ENCODE assay signal across 12 cellular contexts in genomic region chr18:72181241-72181764, GRCh38.
DNase-seq lines count a peak whose midpoint lies in the region; ATAC-seq, FAIRE-seq and TF ChIP-seq lines count a peak whose summit lies in the region.
"Had no signal": no experiment of that assay in that cellular context is flagged by ENCODE, and none has a peak within 500 bp of the region (broad histone marks: within the 10 kb centered on the region; RNA-seq: fewer than 3 reads in every experiment).

No MANE protein-coding gene starts in this region.

- H3K9me3 ChIP-seq in OCI-LY3 (ENCODE audit: insufficient read depth, low read length) (peaks cover 61% of the 10 kb centered on the region), upper lobe of left lung (peaks cover 0 to 7% (median 0%) of the 10 kb centered on the region in 4 donors)
- H3K9me3 ChIP-seq: tibial artery had no signal

- H3K36me3 ChIP-seq in OCI-LY3 (replicated peaks; ENCODE audit: low read depth, low read length) (peaks cover 74% of the 10 kb centered on the region), upper lobe of left lung (no peaks in the 10 kb centered on the region)
- H3K36me3 ChIP-seq: tibial artery had no signal

- H3K79me2 ChIP-seq in OCI-LY3 (ENCODE audit: low read length) = no peaks in the 10 kb centered on the region

- H3K4me1 Mint-ChIP-seq in progenitor cell of endocrine pancreas (ENCODE audit: low read depth) = no peaks in the 10 kb centered on the region

- H3K4me3 Mint-ChIP-seq in progenitor cell of endocrine pancreas (ENCODE audit: low read depth) = no peak overlapping the region
- H3K4me3 Mint-ChIP-seq: CD8-positive, alpha-beta T cell; dendritic cell treated with granulocyte-macrophage colony-stimulating factor and Interleukin-4, amounts not matched to agents 40 ng/mL and 50 ng/mL, for 4 days had no signal

- 74 to 80% methylated on average over 4 of the region's 4 CpGs for WGBS in upper lobe of left lung, 2 donors

- H3K4me1 ChIP-seq in OCI-LY3 (ENCODE audit: low read length) (peaks cover 25% of the 10 kb centered on the region), upper lobe of left lung (no peaks in the 10 kb centered on the region)
- H3K4me1 ChIP-seq: tibial artery had no signal

- TF ChIP-seq POLR2A in GM12891 (IDR thresholded peaks at IDR 0.05; ENCODE audit: low read depth, low read length) (no peak), upper lobe of left lung (IDR thresholded peaks at IDR 0.05) (no peak)

- no peak for DNase-seq in GM12891 (ENCODE audit: insufficient read length, low spot score)
- DNase-seq in putamen (ENCODE audit: low spot score) = no peak
- no peak for DNase-seq in progenitor cell of endocrine pancreas (ENCODE audit: low spot score, unreplicated experiment)
- DNase-seq in upper lobe of left lung = no peak
- no peak for DNase-seq in CD1c-positive myeloid dendritic cell (ENCODE audit: extremely low spot score)
- DNase-seq: CD8-positive, alpha-beta T cell; tibial artery had no signal

- H3K36me3 Mint-ChIP-seq in progenitor cell of endocrine pancreas (ENCODE audit: insufficient read depth) = no peaks in the 10 kb centered on the region
- H3K36me3 Mint-ChIP-seq: CD8-positive, alpha-beta T cell had no signal

- peak overlapping the region; percentile 6; the same call in 1 of the 2 replicates for H3K4me3 ChIP-seq in OCI-LY3 (ENCODE audit: low read length)
- H3K4me3 ChIP-seq in upper lobe of left lung = no peak overlapping the region
- H3K4me3 ChIP-seq: tibial artery had no signal

- no peaks in the 10 kb centered on the region for H3K27me3 Mint-ChIP-seq in progenitor cell of endocrine pancreas
- H3K27me3 Mint-ChIP-seq: dendritic cell treated with granulocyte-macrophage colony-stimulating factor and Interleukin-4, amounts not matched to agents 40 ng/mL and 50 ng/mL, for 4 days had no signal

- TF ChIP-seq EP300 in upper lobe of left lung (IDR thresholded peaks at IDR 0.05) = no peak

- ATAC-seq in GM19328 (IDR thresholded peaks at IDR 0.05; ENCODE audit: unreplicated experiment) (peak; percentile 75), HG02870 (IDR thresholded peaks at IDR 0.05; ENCODE audit: unreplicated experiment) (peak; percentile 92), upper lobe of left lung (ENCODE audit: low FRiP score in 2 of 2) (no peak)
- ATAC-seq: CD8-positive, alpha-beta T cell had no signal

- peak overlapping the region; percentile 38 for H3K4me2 ChIP-seq in OCI-LY3 (ENCODE audit: low read length)

- peak overlapping the region; percentile 53; the same call in 1 of the 2 replicates for H3K9ac ChIP-seq in OCI-LY3 (ENCODE audit: low read length)

- H3K9me3 Mint-ChIP-seq in progenitor cell of endocrine pancreas (ENCODE audit: low read depth) = peaks cover 5% of the 10 kb centered on the region
- H3K9me3 Mint-ChIP-seq: CD8-positive, alpha-beta T cell had no signal

- H3K27me3 ChIP-seq in OCI-LY3 (ENCODE audit: low read depth, low read length) (no peaks in the 10 kb centered on the region), upper lobe of left lung (no peaks in the 10 kb centered on the region)
- H3K27me3 ChIP-seq: tibial artery had no signal

- H2AFZ ChIP-seq in OCI-LY3 (ENCODE audit: low read depth, low read length) = peak overlapping the region; percentile 31; the same call in 1 of the 2 replicates

- no peak overlapping the region for H3K27ac Mint-ChIP-seq in progenitor cell of endocrine pancreas
- H3K27ac Mint-ChIP-seq: activated T-helper 2 cell treated with anti-CD3 and anti-CD28 coated beads, Interferon-gamma antibody, Interleukin-2, Interleukin-4, amounts not matched to agents 10 μg/mL and 5 μg/mL and 100 μg/mL, durations not matched to agents 14 hours and 24 hours and 36 hours; CD8-positive, alpha-beta T cell; dendritic cell treated with granulocyte-macrophage colony-stimulating factor and Interleukin-4, amounts not matched to agents 40 ng/mL and 50 ng/mL, for 4 days had no signal

- FAIRE-seq in GM12891 (lab: Jason Lieb, UNC) = no peak

- peak overlapping the region; percentile 92 for H3K27ac ChIP-seq in OCI-LY3 (ENCODE audit: low read length)
- H3K27ac ChIP-seq in upper lobe of left lung = no peak overlapping the region
- H3K27ac ChIP-seq: tibial artery had no signal

- TF ChIP-seq CTCF in OCI-LY3 (IDR thresholded peaks at IDR 0.05; ENCODE audit: low read depth, low read length) (no peak), progenitor cell of endocrine pancreas (IDR thresholded peaks at IDR 0.05; ENCODE audit: unreplicated experiment) (no peak), upper lobe of left lung (IDR thresholded peaks at IDR 0.05) (no peak)

- no peaks in the 10 kb centered on the region for H4K20me1 ChIP-seq in OCI-LY3 (ENCODE audit: insufficient read depth, low read length)

TF ChIP-seq in GM12891, 5 proteins besides CTCF, POLR2A, EP300 and RAD21:
- TF ChIP-seq TAF1 (IDR thresholded peaks at IDR 0.05; ENCODE audit: low read depth, low read length) (no peak), POU2F2 (IDR thresholded peaks at IDR 0.05; ENCODE audit: low read depth, low read length) (peak; percentile 92), SPI1 (IDR thresholded peaks at IDR 0.05; ENCODE audit: low read depth, low read length) (0 out of 2 replicates have a peak, but pooled peaks have one; percentile 22), PAX5 (IDR thresholded peaks at IDR 0.05; ENCODE audit: insufficient read depth, low read length, severe bottlenecking) (peak; percentile 66), POLR2AphosphoS5 (IDR thresholded peaks at IDR 0.05; ENCODE audit: low read depth, low read length) (no peak)

Comparison
In these comparisons a context has a peak if more than half of its experiments do, and no peak if none do; other contexts are left out.
1. ATAC-seq: peak in GM19328 (single experiment) and HG02870 (single experiment); none in upper lobe of left lung (0 of 2).